8 cellular contexts compared by ENCODE assay signal in the genomic region with DNA sequence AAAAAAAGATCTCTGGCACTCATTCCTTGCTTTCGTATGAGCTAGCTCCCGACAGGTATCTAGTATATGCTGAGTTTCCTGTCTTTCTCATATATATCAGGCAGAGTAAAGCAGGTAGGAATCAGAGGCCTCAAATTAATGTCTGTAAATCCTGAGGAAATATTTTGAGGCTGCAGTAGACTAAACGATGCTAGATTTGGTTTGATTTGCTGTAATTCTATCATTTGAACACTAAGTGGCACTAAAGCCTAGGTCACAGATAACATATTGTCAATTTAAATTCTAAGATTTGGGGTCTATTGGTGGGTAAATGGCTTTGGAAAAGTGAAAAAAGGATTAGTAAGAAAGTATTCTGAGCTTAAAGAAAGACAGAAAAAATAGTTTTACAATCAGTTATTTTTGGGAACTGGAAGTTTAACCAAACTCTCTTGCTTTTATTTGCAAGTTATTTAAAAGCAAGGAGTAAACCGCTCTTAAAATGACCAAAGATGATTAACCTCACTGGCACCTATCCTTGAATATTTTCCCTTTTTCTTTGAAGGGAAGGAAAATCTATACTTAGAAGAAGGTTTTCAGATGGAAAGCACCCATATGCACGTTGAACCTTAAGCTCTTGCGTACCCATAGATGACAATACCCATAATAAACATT. TPM values are rescaled to one million over a fixed set of nuclear protein-coding genes. Genes with fewer than 3 reads are reported as not detected.
DNase-seq lines count a peak whose midpoint lies in the region; ATAC-seq and TF ChIP-seq lines count a peak whose summit lies in the region.

No MANE protein-coding gene starts in this region.

- H2AK5ac ChIP-seq in IMR-90 (ENCODE audit: low read depth, low read length) = no peak overlapping the region

- H3K36me3 ChIP-seq in IMR-90 (ENCODE audit: control insufficient read depth, insufficient read depth, low read length) (no peaks in the 10 kb centered on the region), upper lobe of right lung (no peaks in the 10 kb centered on the region)

- no peak overlapping the region for H4K5ac ChIP-seq in IMR-90 (ENCODE audit: low read depth, low read length)

- no peak overlapping the region for H3K4ac ChIP-seq in IMR-90 (ENCODE audit: low read depth, low read length)

- H3K4me3 ChIP-seq in IMR-90 (ENCODE audit: insufficient read depth, low read depth, low read length) (no peak overlapping the region), upper lobe of right lung (no peak overlapping the region), lower leg skin (ENCODE audit: low read depth, poor library complexity, severe bottlenecking) (no peak overlapping the region)

- intact Hi-C loops in IMR-90 (cut with micrococcal nuclease) (loop anchor here (1.0 to 10.0 kb wide), 6 partner anchors 360 to 1548 kb away; no protein-coding TSS in a partner anchor), upper lobe of right lung (cut with DNase I) (loop anchor here (10.0 kb wide), 1 partner anchor 358 kb away; no protein-coding TSS in a partner anchor), lower leg skin (cut with DNase I; ENCODE audit: low total_unique reads) (no loop called here)

- TF ChIP-seq CTCF in IMR-90 (conservative IDR thresholded peaks at IDR 0.05; ENCODE audit: low read depth, low read length) (peak; percentile 69), upper lobe of right lung (IDR thresholded peaks at IDR 0.05) (peak; percentile 61), lower leg skin (IDR thresholded peaks at IDR 0.05) (no peak)

- no peak overlapping the region for H3K23ac ChIP-seq in IMR-90 (ENCODE audit: low read depth, low read length)

- no peaks in the 10 kb centered on the region for H3K9me1 ChIP-seq in IMR-90 (ENCODE audit: insufficient read depth, low read length)

- TF ChIP-seq RAD21 in IMR-90 (IDR thresholded peaks at IDR 0.05; ENCODE audit: low read length) = peak; percentile 76

- H3K27ac ChIP-seq in IMR-90 (ENCODE audit: insufficient read depth, low read length) = no peak overlapping the region
- no peak overlapping the region for H3K27ac ChIP-seq in upper lobe of right lung

- no peak overlapping the region for H2AFZ ChIP-seq in IMR-90 (replicated peaks; ENCODE audit: low read length, poor library complexity)

- no peak overlapping the region for H3K14ac ChIP-seq in IMR-90 (replicated peaks; ENCODE audit: low read depth, low read length)

- H3K9me3 ChIP-seq in IMR-90 (ENCODE audit: control insufficient read depth, insufficient read depth, low read length) (no peaks in the 10 kb centered on the region), upper lobe of right lung (no peaks in the 10 kb centered on the region)

- H3K4me1 ChIP-seq in IMR-90 (ENCODE audit: control insufficient read depth, insufficient read depth, low read length) (no peaks in the 10 kb centered on the region), upper lobe of right lung (no peaks in the 10 kb centered on the region)

- ATAC-seq in GM18505 (IDR thresholded peaks at IDR 0.05; ENCODE audit: unreplicated experiment) = peak; percentile 59
- peak; percentile 72 for ATAC-seq in IMR-90 (ENCODE audit: low read depth)
- peak; percentile 32 for ATAC-seq in upper lobe of right lung
- ATAC-seq in HG03139 (IDR thresholded peaks at IDR 0.05; ENCODE audit: unreplicated experiment) = no peak

- TF ChIP-seq POLR2A in GM18505 (IDR thresholded peaks at IDR 0.05; ENCODE audit: borderline replicate concordance, extremely low read depth, insufficient read depth, insufficient read length) (no peak), IMR-90 (IDR thresholded peaks at IDR 0.05; ENCODE audit: low read depth, low read length) (no peak), lower leg skin (IDR thresholded peaks at IDR 0.05) (no peak)

- no peaks in the 10 kb centered on the region for H3K79me1 ChIP-seq in IMR-90 (ENCODE audit: low read depth in 1 of 2, low read length in 2 of 2)

- CTCF ChIA-PET in IMR-90 (lab: Yijun Ruan, JAX) = interaction anchor here (0.6 to 3.3 kb wide), 14 partner anchors 9 to 748 kb away, joined by 3 to 21 read pairs (median 3); no protein-coding TSS in a partner anchor

- no TSS peak for BruUV-seq in IMR-90 (replicated peaks; lab: Mats Ljungman, UMichigan)

- no peak overlapping the region for H3K4me2 ChIP-seq in IMR-90 (ENCODE audit: low read depth, low read length)

- DNase-seq in AG08395 (ENCODE audit: low spot score) (peak; percentile 29), IMR-90 (peak; percentile 25), SK-N-DZ (ENCODE audit: low spot score) (peak; percentile 23), globus pallidus (ENCODE audit: low spot score) (peak; percentile 33), upper lobe of right lung (no peak), lower leg skin (ENCODE audit: low spot score in 2 of 2) (no peak)

- H2BK15ac ChIP-seq in IMR-90 (ENCODE audit: low read depth, low read length) = no peak overlapping the region

- H2BK20ac ChIP-seq in IMR-90 (ENCODE audit: low read depth, low read length) = no peak overlapping the region

- dilution Hi-C loops in IMR-90 (cut with HindIII; ENCODE audit: low sequenced_read_pairs, unreplicated experiment) = no loop called here

- H3K56ac ChIP-seq in IMR-90 (ENCODE audit: extremely low read depth, insufficient read depth, low read length) = no peak overlapping the region

- no peak overlapping the region for H4K8ac ChIP-seq in IMR-90 (ENCODE audit: low read depth in 2 of 2, low read length in 2 of 2)

- no peak overlapping the region for H4K91ac ChIP-seq in IMR-90 (ENCODE audit: insufficient read depth, low read depth, low read length)

- H3K18ac ChIP-seq in IMR-90 (ENCODE audit: low read depth, low read length) = no peak overlapping the region

- WGBS in IMR-90 (ENCODE audit: extremely low coverage in 2 of 2, insufficient read length in 1 of 2), 2 experiments = no CpG with 5 or more reads among the region's 6 CpGs
- 39 to 42% methylated on average over 6 of the region's 6 CpGs for WGBS in lower leg skin, 2 donors

- POLR2A ChIA-PET in IMR-90 (lab: Charles Lee; ENCODE audit: unreplicated experiment) = no interaction called here

- in situ Hi-C loops in IMR-90 (cut with MboI; ENCODE audit: low sequenced_read_pairs) = loop anchor here (5.0 to 10.0 kb wide), 3 partner anchors 358 to 718 kb away; no protein-coding TSS in a partner anchor

- H2AK9ac ChIP-seq in IMR-90 (replicated peaks; ENCODE audit: low read depth, low read length, poor library complexity) = no peak overlapping the region

- H3K9ac ChIP-seq in IMR-90 (ENCODE audit: low read depth, low read length) = no peak overlapping the region

- H3K27me3 ChIP-seq in IMR-90 (ENCODE audit: control insufficient read depth, insufficient read depth, low read length) (no peaks in the 10 kb centered on the region), upper lobe of right lung (no peaks in the 10 kb centered on the region)

- H2BK120ac ChIP-seq in IMR-90 (ENCODE audit: low read depth, low read length) = no peak overlapping the region

- H2BK5ac ChIP-seq in IMR-90 (ENCODE audit: low read depth, low read length, poor library complexity, severe bottlenecking) = no peak overlapping the region

- H4K20me1 ChIP-seq in IMR-90 (ENCODE audit: insufficient read depth, low read length) = no peaks in the 10 kb centered on the region

TF ChIP-seq in IMR-90, 13 proteins besides CTCF, POLR2A, EP300 and RAD21:
- TF ChIP-seq NFE2L2 (IDR thresholded peaks at IDR 0.05; ENCODE audit: low read depth, low read length) = no peak
- peak; percentile 59; the same call in 1 of the 2 replicates for TF ChIP-seq SMC3 (IDR thresholded peaks at IDR 0.05; ENCODE audit: low read depth, low read length)

RNA-seq across cellular contexts. Expression of a gene that starts 37.6 kb away (rescaled TPM):
- total RNA-seq in IMR-90 (2012; rRNA removed) (not detected in 2 replicates), upper lobe of right lung (not detected), lower leg skin (not detected)
- not detected in 2 replicates for polyA plus RNA-seq in IMR-90 (2012; rRNA removed)
- not detected in 2 replicates for polyA plus RNA-seq in IMR-90 (2012; cell fraction: cytosol; rRNA removed)
- not detected in 2 replicates for polyA plus RNA-seq in IMR-90 (2012; cell fraction: nucleus; rRNA removed; ENCODE audit: low replicate concordance)
- polyA plus RNA-seq in SK-N-DZ (2014; cell fraction: cytosol; rRNA removed) = not detected in 2 replicates
- not detected in 2 replicates for polyA plus RNA-seq in SK-N-DZ (2014; cell fraction: nucleus; rRNA removed)

Comparison
In these comparisons a context has a peak if more than half of its experiments do, and no peak if none do; other contexts are left out.
1. DNase-seq: peak in AG08395 (single experiment), IMR-90 (single experiment), SK-N-DZ (single experiment) and globus pallidus (single experiment); none in upper lobe of right lung (single experiment) and lower leg skin (0 of 2).
2. CTCF ChIP-seq: peak in IMR-90 (single experiment) and upper lobe of right lung (single experiment); none in lower leg skin (0 of 3).